ENCODE assay signal across 8 cellular contexts in the genomic region with DNA sequence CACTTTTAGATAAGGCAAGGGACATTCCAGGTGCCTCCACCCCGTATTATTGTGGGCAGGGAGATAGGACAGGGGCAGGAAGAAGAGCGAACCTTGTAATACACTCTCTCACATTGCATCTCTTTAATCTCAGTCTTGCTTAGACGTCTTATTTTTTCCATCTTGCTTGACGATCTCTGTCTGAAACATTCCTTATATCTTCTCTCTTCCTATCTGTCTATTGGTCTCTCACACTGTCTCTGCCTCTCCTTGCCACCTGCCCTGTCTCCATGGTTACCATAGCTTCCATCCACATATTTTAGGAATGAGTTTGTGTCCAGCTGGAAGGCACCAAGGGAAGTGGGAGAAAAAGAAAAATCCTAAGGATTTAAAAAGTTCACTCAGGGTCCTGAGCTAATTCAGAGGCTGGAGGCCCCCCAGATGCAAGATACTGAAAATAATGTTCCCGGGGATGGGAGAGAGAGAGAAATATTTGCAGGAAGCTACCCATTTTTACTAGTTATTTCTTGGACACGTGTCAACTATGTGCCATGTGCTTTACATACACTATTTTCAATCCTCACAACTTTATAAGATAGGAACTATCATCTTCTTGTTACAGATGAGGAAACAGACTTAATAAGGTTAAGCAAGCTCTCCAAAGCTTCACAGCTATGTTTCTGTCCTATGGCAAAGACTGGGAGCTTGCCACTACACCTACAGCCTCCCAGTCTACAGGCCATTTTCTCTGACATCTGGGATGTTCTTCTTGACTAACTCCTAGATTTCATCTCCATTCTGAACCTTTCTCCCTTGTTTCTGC. TPM values are rescaled to one million over a fixed set of nuclear protein-coding genes. Genes with fewer than 3 reads are reported as not detected.
DNase-seq lines count a peak whose midpoint lies in the region; ATAC-seq, FAIRE-seq and TF ChIP-seq lines count a peak whose summit lies in the region.

No MANE protein-coding gene starts in this region.

- H2BK15ac ChIP-seq in IMR-90 (ENCODE audit: low read depth, low read length) = peak overlapping the region; percentile 62; the same call in 1 of the 3 replicates

- no peaks in the 10 kb centered on the region for H3K9me3 ChIP-seq in CD8-positive, alpha-beta T cell (ENCODE audit: low read length)
- H3K9me3 ChIP-seq in IMR-90 (ENCODE audit: control insufficient read depth, insufficient read depth, low read length) (peaks cover 2% of the 10 kb centered on the region), kidney (ENCODE audit: control insufficient read depth in 1 of 2, low read length in 2 of 2) (peaks cover 0 to 4% of the 10 kb centered on the region in 2 donors), thoracic aorta (no peaks in the 10 kb centered on the region)

- peak overlapping the region; percentile 86; the same call in 1 of the 2 replicates for H2BK20ac ChIP-seq in IMR-90 (ENCODE audit: low read depth, low read length)

- WGBS in IMR-90 (ENCODE audit: extremely low coverage in 2 of 2, insufficient read length in 1 of 2), 2 experiments = no CpG with 5 or more reads among the region's 6 CpGs

- BruUV-seq in IMR-90 (replicated peaks; lab: Mats Ljungman, UMichigan) = no TSS peak

- peaks cover 41% of the 10 kb centered on the region for H3K4me1 ChIP-seq in CD8-positive, alpha-beta T cell (ENCODE audit: insufficient read depth, low read length)
- H3K4me1 ChIP-seq in IMR-90 (ENCODE audit: control insufficient read depth, insufficient read depth, low read length) (peaks cover 28% of the 10 kb centered on the region), kidney (ENCODE audit: control insufficient read depth in 1 of 2, insufficient read depth in 1 of 2, low read depth in 1 of 2, low read length in 2 of 2) (peaks cover 8 to 27% of the 10 kb centered on the region in 2 donors), thoracic aorta (ENCODE audit: control insufficient read depth in 1 of 2, low read depth in 2 of 2) (peaks cover 21 to 41% of the 10 kb centered on the region in 2 donors)

- peak overlapping the region; percentile 88 for H3K4me2 ChIP-seq in IMR-90 (ENCODE audit: low read depth, low read length)

- no peak for ATAC-seq in CD8-positive, alpha-beta T cell
- ATAC-seq in IMR-90 (ENCODE audit: low read depth) = 0 out of 2 replicates have a peak, but pooled peaks have one; percentile 1
- ATAC-seq in activated naive CD8-positive, alpha-beta T cell treated with anti-CD3 and anti-CD28 coated beads, Interleukin-2, amount 50 U/mL, for 24 hours = no peak
- ATAC-seq in thoracic aorta (ENCODE audit: insufficient number of reproducible peaks, low FRiP score, low read depth) = no peak
- no peak for ATAC-seq in HG02884 (IDR thresholded peaks at IDR 0.05; ENCODE audit: unreplicated experiment)
- ATAC-seq in HG03108 (IDR thresholded peaks at IDR 0.05; ENCODE audit: unreplicated experiment) = no peak

- H3K36me3 Mint-ChIP-seq in CD8-positive, alpha-beta T cell = peaks cover 21% of the 10 kb centered on the region
- peaks cover 19% of the 10 kb centered on the region for H3K36me3 Mint-ChIP-seq in activated naive CD8-positive, alpha-beta T cell treated with anti-CD3 and anti-CD28 coated beads, Interleukin-2, amount 50 U/mL, for 24 hours (ENCODE audit: low read depth)

- no peaks in the 10 kb centered on the region for H3K27me3 ChIP-seq in CD8-positive, alpha-beta T cell (ENCODE audit: insufficient read depth, low read length)
- H3K27me3 ChIP-seq in IMR-90 (ENCODE audit: control insufficient read depth, insufficient read depth, low read length) = no peaks in the 10 kb centered on the region
- H3K27me3 ChIP-seq in thoracic aorta (replicated peaks; ENCODE audit: insufficient read depth) = no peaks in the 10 kb centered on the region

- peaks cover 2% of the 10 kb centered on the region for H3K9me3 Mint-ChIP-seq in CD8-positive, alpha-beta T cell
- peaks cover 8% of the 10 kb centered on the region for H3K9me3 Mint-ChIP-seq in activated naive CD8-positive, alpha-beta T cell treated with anti-CD3 and anti-CD28 coated beads, Interleukin-2, amount 50 U/mL, for 24 hours

- peak in 1 of 7 experiments; percentile 45 for DNase-seq in CD8-positive, alpha-beta T cell
- peak; percentile 85 for DNase-seq in IMR-90
- DNase-seq in activated naive CD8-positive, alpha-beta T cell treated with anti-CD3 and anti-CD28 coated beads, Interleukin-2, amount 50 U/mL, for 24 hours = no peak
- DNase-seq in kidney = no peak
- DNase-seq in thoracic aorta (ENCODE audit: low spot score) = no peak
- DNase-seq in NCI-H526 treated with DMSO at 0.1 percent for 48 hours (lab: John Stamatoyannopoulos, UW) = no peak

- H3K56ac ChIP-seq in IMR-90 (ENCODE audit: extremely low read depth, insufficient read depth, low read length) = peak overlapping the region; percentile 86

- H4K8ac ChIP-seq in IMR-90 (ENCODE audit: low read depth in 2 of 2, low read length in 2 of 2) = peak overlapping the region; percentile 79 to 95

- CTCF ChIA-PET in CD8-positive, alpha-beta T cell (lab: Charles Lee) = interaction anchor here (0.8 to 7.2 kb wide), 13 partner anchors 9 to 119 kb away, joined by 3 to 86 read pairs (median 5); a partner anchor contains a TSS
- CTCF ChIA-PET in IMR-90 (lab: Yijun Ruan, JAX) = interaction anchor here (0.8 to 2.2 kb wide), 3 partner anchors 15 to 72 kb away, joined by 3 to 18 read pairs (median 6); no protein-coding TSS in a partner anchor

- H3K27ac Mint-ChIP-seq in CD8-positive, alpha-beta T cell = peak overlapping the region; percentile 98
- H3K27ac Mint-ChIP-seq in activated naive CD8-positive, alpha-beta T cell treated with anti-CD3 and anti-CD28 coated beads, Interleukin-2, amount 50 U/mL, for 24 hours = peak overlapping the region; percentile 96

- peak overlapping the region; percentile 92 for H2AFZ ChIP-seq in IMR-90 (replicated peaks; ENCODE audit: low read length, poor library complexity)

- no peaks in the 10 kb centered on the region for H3K27me3 Mint-ChIP-seq in CD8-positive, alpha-beta T cell (ENCODE audit: low read depth)
- H3K27me3 Mint-ChIP-seq in activated naive CD8-positive, alpha-beta T cell treated with anti-CD3 and anti-CD28 coated beads, Interleukin-2, amount 50 U/mL, for 24 hours = no peaks in the 10 kb centered on the region

- H3K27ac ChIP-seq in CD8-positive, alpha-beta T cell (ENCODE audit: low read depth, low read length) = peak overlapping the region; percentile 71
- H3K27ac ChIP-seq in IMR-90 (ENCODE audit: insufficient read depth, low read length) (peak overlapping the region; percentile 76), kidney (ENCODE audit: low read depth in 2 of 2, low read length in 2 of 2) (peak overlapping the region; percentile 85 to 88), thoracic aorta (peak overlapping the region; percentile 88 to 93)

- peak overlapping the region; percentile 92 for H3K4me3 ChIP-seq in CD8-positive, alpha-beta T cell (ENCODE audit: low read depth, low read length)
- peak overlapping the region; percentile 61; the same call in 1 of the 2 replicates for H3K4me3 ChIP-seq in IMR-90 (ENCODE audit: insufficient read depth, low read depth, low read length)
- H3K4me3 ChIP-seq in kidney (ENCODE audit: low read length in 2 of 2) = peak overlapping the region; percentile 81 to 91
- H3K4me3 ChIP-seq in thoracic aorta = peak overlapping the region; percentile 92

- H3K79me1 ChIP-seq in IMR-90 (ENCODE audit: low read depth in 1 of 2, low read length in 2 of 2) = peaks cover 0 to 44% of the 10 kb centered on the region in 2 experiments; a peak in 2 of 4 replicates

- H2BK120ac ChIP-seq in IMR-90 (ENCODE audit: low read depth, low read length) = peak overlapping the region; percentile 94

- intact Hi-C loops in CD8-positive, alpha-beta T cell (cut with DNase I, micrococcal nuclease) = loop anchor here (1.0 to 2.0 kb wide), 10 partner anchors 7 to 105 kb away; a partner anchor contains a TSS
- intact Hi-C loops in IMR-90 (cut with micrococcal nuclease) (loop anchor here (1.0 to 2.0 kb wide), 3 partner anchors 14 to 37 kb away; a partner anchor contains a TSS), kidney (cut with DNase I) (no loop called here)

- peak overlapping the region; percentile 96 for H3K23ac ChIP-seq in IMR-90 (ENCODE audit: low read depth, low read length)

- peak overlapping the region; percentile 46 for H3K18ac ChIP-seq in IMR-90 (ENCODE audit: low read depth, low read length)

- POLR2A ChIA-PET in CD8-positive, alpha-beta T cell (lab: Charles Lee) = interaction anchor here (1.0 to 3.3 kb wide), 17 partner anchors 8 to 118 kb away, joined by 3 to 39 read pairs (median 7); a partner anchor contains a TSS
- POLR2A ChIA-PET in IMR-90 (lab: Charles Lee; ENCODE audit: unreplicated experiment) = interaction anchor here (0.6 to 1.8 kb wide), 3 partner anchors 36 to 44 kb away, joined by 3 to 4 read pairs (median 4); a partner anchor contains a TSS

- peak overlapping the region; percentile 98 for H3K4me3 Mint-ChIP-seq in CD8-positive, alpha-beta T cell
- peak overlapping the region; percentile 96 for H3K4me3 Mint-ChIP-seq in activated naive CD8-positive, alpha-beta T cell treated with anti-CD3 and anti-CD28 coated beads, Interleukin-2, amount 50 U/mL, for 24 hours

- no peak for TF ChIP-seq POLR2A in IMR-90 (IDR thresholded peaks at IDR 0.05; ENCODE audit: low read depth, low read length)

- TF ChIP-seq RAD21 in IMR-90 (IDR thresholded peaks at IDR 0.05; ENCODE audit: low read length) = no peak

- no peak for FAIRE-seq in kidney (lab: Jason Lieb, UNC)

- no peak for TF ChIP-seq CTCF in CD8-positive, alpha-beta T cell (IDR thresholded peaks at IDR 0.05)
- TF ChIP-seq CTCF in IMR-90 (conservative IDR thresholded peaks at IDR 0.05; ENCODE audit: low read depth, low read length) = no peak
- TF ChIP-seq CTCF in kidney (IDR thresholded peaks at IDR 0.05; ENCODE audit: borderline replicate concordance, extremely low read depth, insufficient read depth) = no peak
- TF ChIP-seq CTCF in thoracic aorta (IDR thresholded peaks at IDR 0.05) = no peak

- peaks cover 64% of the 10 kb centered on the region for H3K4me1 Mint-ChIP-seq in CD8-positive, alpha-beta T cell (ENCODE audit: low read depth)
- H3K4me1 Mint-ChIP-seq in activated naive CD8-positive, alpha-beta T cell treated with anti-CD3 and anti-CD28 coated beads, Interleukin-2, amount 50 U/mL, for 24 hours = peaks cover 47% of the 10 kb centered on the region

- H2AK9ac ChIP-seq in IMR-90 (replicated peaks; ENCODE audit: low read depth, low read length, poor library complexity) = peak overlapping the region; percentile 74

- H3K4ac ChIP-seq in IMR-90 (ENCODE audit: low read depth, low read length) = peak overlapping the region; percentile 97

- H4K91ac ChIP-seq in IMR-90 (ENCODE audit: insufficient read depth, low read depth, low read length) = peak overlapping the region; percentile 81

- peak overlapping the region; percentile 98 for H3K14ac ChIP-seq in IMR-90 (replicated peaks; ENCODE audit: low read depth, low read length)

- no peaks in the 10 kb centered on the region for H4K20me1 ChIP-seq in IMR-90 (ENCODE audit: insufficient read depth, low read length)

- H3K9ac ChIP-seq in IMR-90 (ENCODE audit: low read depth, low read length) = peak overlapping the region; percentile 80
- peak overlapping the region in 1 of 2 donors; percentile 92 for H3K9ac ChIP-seq in kidney (ENCODE audit: low read length in 2 of 2)

- dilution Hi-C loops in IMR-90 (cut with HindIII; ENCODE audit: low sequenced_read_pairs, unreplicated experiment) = no loop called here

- H3K36me3 ChIP-seq in CD8-positive, alpha-beta T cell (ENCODE audit: insufficient read depth, low read length) = no peaks in the 10 kb centered on the region
- H3K36me3 ChIP-seq in IMR-90 (ENCODE audit: control insufficient read depth, insufficient read depth, low read length) (no peaks in the 10 kb centered on the region), kidney (ENCODE audit: control insufficient read depth in 1 of 2, insufficient read depth in 2 of 2, low read length in 2 of 2) (no peaks in the 10 kb centered on the region), thoracic aorta (no peaks in the 10 kb centered on the region)

- peaks cover 10% of the 10 kb centered on the region for H3K9me1 ChIP-seq in IMR-90 (ENCODE audit: insufficient read depth, low read length)

- H2BK5ac ChIP-seq in IMR-90 (ENCODE audit: low read depth, low read length, poor library complexity, severe bottlenecking) = peak overlapping the region; percentile 76

- H2AK5ac ChIP-seq in IMR-90 (ENCODE audit: low read depth, low read length) = peak overlapping the region; percentile 98

- H4K5ac ChIP-seq in IMR-90 (ENCODE audit: low read depth, low read length) = peak overlapping the region; percentile 82

- in situ Hi-C loops in IMR-90 (cut with MboI; ENCODE audit: low sequenced_read_pairs) = no loop called here

RNA-seq across cellular contexts. Expression of a gene that starts 1.0 kb away (rescaled TPM):
- under 1 TPM; 0.42 to 0.62 TPM for total RNA-seq in CD8-positive, alpha-beta T cell
- total RNA-seq in IMR-90 (2012; rRNA removed) = 0.56 and 0.90 TPM in 2 replicates
- 1.9 and 2.3 TPM in 2 replicates for polyA plus RNA-seq in IMR-90 (2012; rRNA removed)
- polyA plus RNA-seq in IMR-90 (2012; cell fraction: cytosol; rRNA removed) = 1.6 and 1.9 TPM in 2 replicates
- 2.6 and 2.9 TPM in 2 replicates for polyA plus RNA-seq in IMR-90 (2012; cell fraction: nucleus; rRNA removed; ENCODE audit: low replicate concordance)
- 0.76 TPM for total RNA-seq in kidney
- 0.37 TPM for polyA plus RNA-seq in kidney (ENCODE audit: insufficient read depth, low read depth, low replicate concordance)
- total RNA-seq in thoracic aorta = 1 to 10 TPM; 1.1 TPM

RNA-seq across cellular contexts. Expression of a gene that starts 1.1 kb away (rescaled TPM):
- 10 to 100 TPM; 12.9 to 14.4 TPM for total RNA-seq in CD8-positive, alpha-beta T cell
- total RNA-seq in IMR-90 (2012; rRNA removed) (7.9 and 10.3 TPM in 2 replicates), kidney (19.0 TPM), thoracic aorta (10 to 100 TPM; 16.9 TPM)
- polyA plus RNA-seq in IMR-90 (2012; rRNA removed) (15.3 and 16.3 TPM in 2 replicates), kidney (ENCODE audit: insufficient read depth, low read depth, low replicate concordance) (45.6 TPM)
- 7.8 and 9.4 TPM in 2 replicates for polyA plus RNA-seq in IMR-90 (2012; cell fraction: cytosol; rRNA removed)
- polyA plus RNA-seq in IMR-90 (2012; cell fraction: nucleus; rRNA removed; ENCODE audit: low replicate concordance) = 4.0 and 8.8 TPM in 2 replicates

RNA-seq across cellular contexts. Expression of a gene that starts 5.6 kb away (rescaled TPM):
- total RNA-seq in CD8-positive, alpha-beta T cell = 10 to 100 TPM; 14.7 to 16.4 TPM
- 14.7 and 18.3 TPM in 2 replicates for total RNA-seq in IMR-90 (2012; rRNA removed)
- polyA plus RNA-seq in IMR-90 (2012; rRNA removed) = 26.9 and 28.8 TPM in 2 replicates
- 19.4 and 24.0 TPM in 2 replicates for polyA plus RNA-seq in IMR-90 (2012; cell fraction: cytosol; rRNA removed)
- polyA plus RNA-seq in IMR-90 (2012; cell fraction: nucleus; rRNA removed; ENCODE audit: low replicate concordance) = 7.0 and 14.4 TPM in 2 replicates
- 27.8 TPM for total RNA-seq in kidney
- 10.0 TPM for polyA plus RNA-seq in kidney (ENCODE audit: insufficient read depth, low read depth, low replicate concordance)
- total RNA-seq in thoracic aorta = 10 to 100 TPM; 45.4 to 49.5 TPM

RNA-seq across cellular contexts. Expression of a gene that starts 33.0 kb away (rescaled TPM):
- total RNA-seq in CD8-positive, alpha-beta T cell = 100 to 1,000 TPM; 627 to 652 TPM
- total RNA-seq in IMR-90 (2012; rRNA removed) (60.0 and 77.2 TPM in 2 replicates), kidney (1,197 TPM), thoracic aorta (100 to 1,000 TPM; 423 to 622 TPM)
- polyA plus RNA-seq in IMR-90 (2012; rRNA removed) (21.8 and 36.4 TPM in 2 replicates), kidney (ENCODE audit: insufficient read depth, low read depth, low replicate concordance) (356 TPM)
- polyA plus RNA-seq in IMR-90 (2012; cell fraction: cytosol; rRNA removed) = 26.3 and 27.4 TPM in 2 replicates
- 16.0 and 36.0 TPM in 2 replicates for polyA plus RNA-seq in IMR-90 (2012; cell fraction: nucleus; rRNA removed; ENCODE audit: low replicate concordance)

RNA-seq across cellular contexts. Expression of a gene that starts 36.1 kb away (rescaled TPM):
- total RNA-seq in CD8-positive, alpha-beta T cell = 100 to 1,000 TPM; 180 to 187 TPM
- 94.1 and 228 TPM in 2 replicates for total RNA-seq in IMR-90 (2012; rRNA removed)
- polyA plus RNA-seq in IMR-90 (2012; rRNA removed) = 203 and 251 TPM in 2 replicates
- 38.0 and 140 TPM in 2 replicates for polyA plus RNA-seq in IMR-90 (2012; cell fraction: cytosol; rRNA removed)
- 17.4 and 98.8 TPM in 2 replicates for polyA plus RNA-seq in IMR-90 (2012; cell fraction: nucleus; rRNA removed; ENCODE audit: low replicate concordance)
- 131 TPM for total RNA-seq in kidney
- polyA plus RNA-seq in kidney (ENCODE audit: insufficient read depth, low read depth, low replicate concordance) = 105 TPM
- 100 to 1,000 TPM in 1 of 2 donors, 10 to 100 TPM in 1; 37.8 to 151 TPM for total RNA-seq in thoracic aorta
